12 cellular contexts compared by ENCODE assay signal in genomic region chr16:28937222-28937876, GRCh38. TPM values are rescaled to one million over a fixed set of nuclear protein-coding genes. Genes with fewer than 3 reads are reported as not detected.
"Had no signal": no experiment of that assay in that cellular context is flagged by ENCODE, and none has a peak within 500 bp of the region (broad histone marks: within the 10 kb centered on the region; RNA-seq: fewer than 3 reads in every experiment).

No MANE protein-coding gene starts in this region.

- H3K36me3 ChIP-seq: gastrocnemius medialis, neural progenitor cell, pancreas, tibial artery had no signal

- H3K9ac ChIP-seq: neural progenitor cell had no signal

- H3K27ac Mint-ChIP-seq: activated CD8-positive, alpha-beta memory T cell treated with anti-CD3 and anti-CD28 coated beads, Interleukin-2, amount 10 ng/mL, durations not matched to agents 7 days and 5 days; activated T-helper 2 cell treated with anti-CD3 and anti-CD28 coated beads, Interferon-gamma antibody, Interleukin-2, Interleukin-4, amounts not matched to agents 10 μg/mL and 5 μg/mL and 100 μg/mL, durations not matched to agents 14 hours and 24 hours and 36 hours; neural progenitor cell had no signal

- H3K4me3 ChIP-seq: lung, neural progenitor cell, tibial artery had no signal

- H3K9me3 Mint-ChIP-seq: activated naive CD4-positive, alpha-beta T cell treated with anti-CD3 and anti-CD28 coated beads for 36 hours; activated T-helper 2 cell treated with anti-CD3 and anti-CD28 coated beads, Interferon-gamma antibody, Interleukin-2, Interleukin-4, amounts not matched to agents 10 μg/mL and 5 μg/mL and 100 μg/mL, durations not matched to agents 14 hours and 24 hours and 36 hours; neural progenitor cell had no signal

- H3K27ac ChIP-seq: gastrocnemius medialis, neural progenitor cell, pancreas, tibial artery had no signal

- H3K4me1 ChIP-seq: gastrocnemius medialis, neural progenitor cell, pancreas had no signal

- H3K36me3 Mint-ChIP-seq: activated CD8-positive, alpha-beta memory T cell treated with anti-CD3 and anti-CD28 coated beads, Interleukin-2, amount 10 ng/mL, durations not matched to agents 7 days and 5 days; neural progenitor cell had no signal

- H2AFZ ChIP-seq: neural progenitor cell had no signal

- H3K27me3 ChIP-seq: gastrocnemius medialis, neural progenitor cell, pancreas had no signal

- H3K9me3 ChIP-seq: gastrocnemius medialis, pancreas, tibial artery had no signal

- H3K27me3 Mint-ChIP-seq: activated CD8-positive, alpha-beta memory T cell treated with anti-CD3 and anti-CD28 coated beads, Interleukin-2, amount 10 ng/mL, durations not matched to agents 7 days and 5 days had no signal

- H3K4me2 ChIP-seq: neural progenitor cell had no signal

- H3K4me3 Mint-ChIP-seq: neural progenitor cell had no signal

RNA-seq across cellular contexts. Expression of gene CD19, which starts 5.6 kb away (rescaled TPM):
- total RNA-seq: activated CD8-positive, alpha-beta memory T cell treated with anti-CD3 and anti-CD28 coated beads, Interleukin-2, amount 10 ng/mL, durations not matched to agents 7 days and 5 days; astrocyte; chondrocyte; dermis microvascular lymphatic vessel endothelial cell; gastrocnemius medialis; renal cortical epithelial cell had no signal
